In the genomic region with DNA sequence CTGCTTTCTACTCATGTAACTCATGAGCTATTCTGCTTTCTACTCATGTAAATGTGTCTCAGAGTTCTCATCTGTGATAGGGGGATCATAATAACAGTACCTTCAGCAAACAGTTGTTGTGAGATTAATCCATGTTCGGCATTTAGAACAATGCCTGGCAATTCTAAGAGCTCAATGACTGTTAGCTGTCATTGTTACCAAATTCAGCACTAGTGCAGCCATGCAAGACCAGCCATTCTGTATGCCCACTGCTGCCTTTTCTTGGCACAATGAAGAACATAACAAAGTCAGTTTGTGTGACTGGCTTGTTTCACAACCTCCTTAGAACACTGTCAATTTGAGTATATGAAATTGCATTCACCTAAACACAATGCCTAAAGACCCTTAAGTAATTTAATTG, we compare ENCODE assay signal across 17 cellular contexts.
"Had no signal": no experiment of that assay in that cellular context is flagged by ENCODE, and none has a peak within 500 bp of the region (broad histone marks: within the 10 kb centered on the region; RNA-seq: fewer than 3 reads in every experiment).

No MANE protein-coding gene starts in this region.

- DNase-seq: activated B cell treated with CpG ODN at 0.5 μM for 24 hours; activated CD4-positive, alpha-beta T cell treated with anti-CD3 and anti-CD28 coated beads, Interleukin-2, amount 10 ng/mL, durations not matched to agents 7 days and 5 days; activated CD8-positive, alpha-beta memory T cell treated with anti-CD3 and anti-CD28 coated beads for 24 hours; activated naive CD4-positive, alpha-beta T cell treated with anti-CD3 and anti-CD28 coated beads, Interleukin-2, amount 10 ng/mL, durations not matched to agents 7 days and 5 days; activated T-cell treated with anti-CD3 and anti-CD28 coated beads for 4 hours; foreskin melanocyte; heart right ventricle; islet precursor cell; left ventricle myocardium inferior; mesenchymal stem cell; right cardiac atrium; T-helper 17 cell; trophoblast cell had no signal

- H3K4me3 ChIP-seq: cardiac muscle cell, heart right ventricle, left ventricle myocardium inferior, smooth muscle cell had no signal

- H3K27ac ChIP-seq: cardiac muscle cell, heart right ventricle, left ventricle myocardium inferior, parathyroid adenoma had no signal

- ATAC-seq: heart right ventricle; right cardiac atrium; stimulated activated effector memory CD8-positive, alpha-beta T cell treated with anti-CD3 and anti-CD28 coated beads, Interleukin-12 subunit alpha, Interleukin-12 subunit beta, amount 100 ng/mL, for 72 hours; T-helper 17 cell had no signal

- H3K4me1 ChIP-seq: heart right ventricle, left ventricle myocardium inferior, parathyroid adenoma had no signal

- H3K27me3 ChIP-seq: cardiac muscle cell, heart right ventricle had no signal
